In the genomic region with DNA sequence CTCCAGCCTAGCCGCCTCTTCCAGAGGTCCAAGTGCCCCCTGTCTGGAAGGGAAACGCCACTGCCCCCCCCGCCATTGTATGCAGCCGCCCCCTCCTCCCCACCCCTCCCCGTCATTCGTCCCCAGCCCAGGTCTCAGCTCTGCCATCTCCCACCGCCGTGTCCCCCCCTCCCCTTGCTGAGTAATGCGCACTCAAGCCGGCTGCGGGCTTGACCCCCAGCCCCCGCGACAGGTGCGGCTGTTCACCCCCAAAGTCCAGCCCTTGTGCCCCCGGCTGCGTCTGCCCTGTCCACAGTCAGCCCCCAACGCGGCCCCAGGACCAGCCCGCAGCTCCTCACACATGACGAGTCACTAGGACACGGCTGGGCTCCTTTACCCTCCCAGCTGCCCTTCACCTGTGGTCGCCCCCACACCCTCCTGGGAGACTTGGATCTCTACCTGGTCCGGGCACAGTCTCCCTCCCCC, we compare ENCODE assay signal across 10 cellular contexts. TPM values are rescaled to one million over a fixed set of nuclear protein-coding genes. Genes with fewer than 3 reads are reported as not detected.
DNase-seq lines count a peak whose midpoint lies in the region; ATAC-seq and TF ChIP-seq lines count a peak whose summit lies in the region.
"Had no signal": no experiment of that assay in that cellular context is flagged by ENCODE, and none has a peak within 500 bp of the region (broad histone marks: within the 10 kb centered on the region; RNA-seq: fewer than 3 reads in every experiment).

No MANE protein-coding gene starts in this region.

- peaks cover 12 to 23% (median 12%) of the 10 kb centered on the region in 3 donors for H3K27me3 Mint-ChIP-seq in immature natural killer cell (ENCODE audit: low read depth in 3 of 3)
- H3K27me3 Mint-ChIP-seq in stimulated activated naive CD8-positive, alpha-beta T cell treated with anti-CD3 and anti-CD28 coated beads, Interleukin-15, amount 100 ng/mL, for 72 hours, result peaks cover 49% of the 10 kb centered on the region

- intact Hi-C loops in adrenal gland (cut with DNase I), result loop anchor here in 1 of 2 donors (5.0 kb wide), 1 partner anchor 167 kb away; the partner anchor contains the start of genes IQCK and KNOP1

- no peak for TF ChIP-seq POLR2A in adrenal gland (IDR thresholded peaks at IDR 0.05)

- H3K4me1 Mint-ChIP-seq in immature natural killer cell, result peaks cover 16% of the 10 kb centered on the region in 2 donors
- peaks cover 39% of the 10 kb centered on the region for H3K4me1 Mint-ChIP-seq in stimulated activated naive CD8-positive, alpha-beta T cell treated with anti-CD3 and anti-CD28 coated beads, Interleukin-15, amount 100 ng/mL, for 72 hours

- DNase-seq in NCI-H748 (lab: John Stamatoyannopoulos, UW; ENCODE audit: unreplicated experiment) (peak; percentile 48), NCI-H748 treated with DMSO at 0.1 percent for 48 hours (lab: John Stamatoyannopoulos, UW) (no peak), adrenal gland (peak in 5 of 7 donors; percentile 31 to 38 (median 34)), immature natural killer cell (no peak), islet precursor cell (no peak)
- DNase-seq in stimulated activated naive CD8-positive, alpha-beta T cell treated with anti-CD3 and anti-CD28 coated beads, Interleukin-15, amount 100 ng/mL, for 72 hours, result peak in 1 of 2 donors; percentile 18
- DNase-seq: DND-41 had no signal

- H3K36me3 Mint-ChIP-seq in immature natural killer cell, result no peaks in the 10 kb centered on the region

- peaks cover 5 to 19% of the 10 kb centered on the region in 2 donors for H3K4me1 ChIP-seq in adrenal gland (replicated peaks in 1 of 2)

- H3K27ac ChIP-seq in adrenal gland, result peak overlapping the region in 1 of 5 donors; percentile 10
- H3K27ac ChIP-seq: VCaP had no signal

- H3K4me3 Mint-ChIP-seq in immature natural killer cell, result peak overlapping the region in 3 of 5 donors; percentile 26 to 64 (median 30)
- H3K4me3 Mint-ChIP-seq in stimulated activated naive CD8-positive, alpha-beta T cell treated with anti-CD3 and anti-CD28 coated beads, Interleukin-15, amount 100 ng/mL, for 72 hours, result peak overlapping the region; percentile 77 to 78

- H3K9me3 ChIP-seq in adrenal gland (replicated peaks in 1 of 3), result no peaks in the 10 kb centered on the region

- peaks cover 0 to 2% (median 0%) of the 10 kb centered on the region in 6 donors for H3K9me3 Mint-ChIP-seq in immature natural killer cell
- no peaks in the 10 kb centered on the region for H3K9me3 Mint-ChIP-seq in stimulated activated naive CD8-positive, alpha-beta T cell treated with anti-CD3 and anti-CD28 coated beads, Interleukin-15, amount 100 ng/mL, for 72 hours

- no peak for TF ChIP-seq CTCF in adrenal gland (IDR thresholded peaks at IDR 0.05)

- peak overlapping the region; percentile 6 to 89 (median 38) for H3K4me3 ChIP-seq in adrenal gland

- no peaks in the 10 kb centered on the region for H3K27me3 ChIP-seq in adrenal gland

- peak; percentile 8 for ATAC-seq in stimulated activated naive CD8-positive, alpha-beta T cell treated with anti-CD3 and anti-CD28 coated beads, Interleukin-15, amount 100 ng/mL, for 72 hours
- ATAC-seq in HG02884 (IDR thresholded peaks at IDR 0.05; ENCODE audit: unreplicated experiment), result no peak
- ATAC-seq in HG03342 (IDR thresholded peaks at IDR 0.05; ENCODE audit: unreplicated experiment), result no peak

- 0 to 3% (median 1%) methylated on average over 4 to 23 of the region's 23 CpGs; no CpG with 5 or more reads in 1 of the 4 donors for WGBS in adrenal gland, 4 donors

- no peaks in the 10 kb centered on the region for H3K36me3 ChIP-seq in adrenal gland (replicated peaks in 1 of 2)

- H3K27ac Mint-ChIP-seq in immature natural killer cell, result no peak overlapping the region
- no peak overlapping the region for H3K27ac Mint-ChIP-seq in stimulated activated naive CD8-positive, alpha-beta T cell treated with anti-CD3 and anti-CD28 coated beads, Interleukin-15, amount 100 ng/mL, for 72 hours

RNA-seq across cellular contexts. Expression of gene GPRC5B, which starts 0.6 kb away (rescaled TPM):
- total RNA-seq in adrenal gland, result 10 to 100 TPM; 13.8 to 26.4 (median 23.2) TPM
- polyA plus RNA-seq in adrenal gland (10 to 100 TPM; 10.2 to 16.2 (median 12.1) TPM), immature natural killer cell (not detected)

Comparison
In these comparisons a context has a peak if more than half of its experiments do, and no peak if none do; other contexts are left out.
1. DNase-seq: peak in NCI-H748 (single experiment) and adrenal gland (5 of 7); none in NCI-H748 treated with DMSO at 0.1 percent for 48 hours (single experiment), immature natural killer cell (0 of 3) and islet precursor cell (single experiment).
2. RNA of gene GPRC5B, which starts 0.6 kb away (polyA plus RNA-seq): 10.2 to 16.2 TPM in adrenal gland; not detected in immature natural killer cell; every median in the first group is over 10 times any median in the second.